Comparison of ENCODE assay signal across 15 cellular contexts in genomic region chr4:39337841-39338240, GRCh38. TPM values are rescaled to one million over a fixed set of nuclear protein-coding genes. Genes with fewer than 3 reads are reported as not detected.
DNase-seq lines count a peak whose midpoint lies in the region; ATAC-seq, FAIRE-seq and TF ChIP-seq lines count a peak whose summit lies in the region.
"Had no signal": no experiment of that assay in that cellular context is flagged by ENCODE, and none has a peak within 500 bp of the region (broad histone marks: within the 10 kb centered on the region; RNA-seq: fewer than 3 reads in every experiment).

No MANE protein-coding gene starts in this region.

- H4K5ac ChIP-seq in H9 (ENCODE audit: insufficient read length, low read depth, low read length): no peak overlapping the region

- no peak overlapping the region for H2AK5ac ChIP-seq in H9 (ENCODE audit: insufficient read length, low read length)

- WGBS in H9 (ENCODE audit: extremely low coverage, insufficient read length, low lambda C conversion rate): 100% methylated on average over 1 of the region's 4 CpGs
- 37% methylated on average over 4 of the region's 4 CpGs for WGBS in right lobe of liver (ENCODE audit: insufficient coverage, low coverage, low lambda C conversion rate, missing lambda C conversion rate)

- H3K9me3 Mint-ChIP-seq in H9: no peaks in the 10 kb centered on the region
- no peaks in the 10 kb centered on the region for H3K9me3 Mint-ChIP-seq in stimulated activated naive CD8-positive, alpha-beta T cell treated with anti-CD3 and anti-CD28 coated beads, Interleukin-15, amount 100 ng/mL, for 72 hours
- H3K9me3 Mint-ChIP-seq: CD14-positive monocyte; CD8-positive, alpha-beta T cell had no signal

- H2BK5ac ChIP-seq in H9 (ENCODE audit: insufficient read length, low read length): no peak overlapping the region

- H3K23me2 ChIP-seq in H9 (ENCODE audit: insufficient read length, low read depth, low read length, poor library complexity, severe bottlenecking): no peaks in the 10 kb centered on the region

- H3K14ac ChIP-seq in H9 (ENCODE audit: insufficient read depth, low read length): no peak overlapping the region

- no peak overlapping the region for H2BK12ac ChIP-seq in H9 (ENCODE audit: insufficient read length, low read depth, low read length)

- H3K4me3 Mint-ChIP-seq in H9: no peak overlapping the region
- no peak overlapping the region for H3K4me3 Mint-ChIP-seq in stimulated activated naive CD8-positive, alpha-beta T cell treated with anti-CD3 and anti-CD28 coated beads, Interleukin-15, amount 100 ng/mL, for 72 hours
- H3K4me3 Mint-ChIP-seq: CD14-positive monocyte; CD8-positive, alpha-beta T cell had no signal

- H3K79me1 ChIP-seq in H9 (ENCODE audit: insufficient read depth, low read depth, low read length, poor library complexity, severe bottlenecking): no peaks in the 10 kb centered on the region

- ATAC-seq in right lobe of liver (peak; percentile 55 to 72 (median 57)), GM21528 (IDR thresholded peaks at IDR 0.05; ENCODE audit: low FRiP score, unreplicated experiment) (no peak), GM18498 (IDR thresholded peaks at IDR 0.05; ENCODE audit: unreplicated experiment) (no peak)
- no peak for ATAC-seq in stimulated activated naive CD8-positive, alpha-beta T cell treated with anti-CD3 and anti-CD28 coated beads, Interleukin-15, amount 100 ng/mL, for 72 hours
- ATAC-seq: A549; CD8-positive, alpha-beta T cell had no signal

- no peak overlapping the region for H3K23ac ChIP-seq in H9 (ENCODE audit: insufficient read length, low read depth, low read length)

- FAIRE-seq in endometrium (lab: Jason Lieb, UNC): peak; percentile 12
- FAIRE-seq: A549, GM18507 had no signal

- H3K4me1 ChIP-seq in H9 (ENCODE audit: insufficient read depth, low read length) (no peaks in the 10 kb centered on the region), right lobe of liver (peaks cover 0 to 38% (median 7%) of the 10 kb centered on the region in 4 donors)

- no peak overlapping the region for H3K56ac ChIP-seq in H9 (ENCODE audit: insufficient read length, low read depth, low read length)

- H3K4me3 ChIP-seq in right lobe of liver: no peak overlapping the region
- H3K4me3 ChIP-seq: A549, GM23248 had no signal

- peak overlapping the region; percentile 31 for H3K27ac ChIP-seq in 22Rv1
- no peak overlapping the region for H3K27ac ChIP-seq in H9 (ENCODE audit: insufficient read length, low read depth, low read length)
- H3K27ac ChIP-seq in right lobe of liver: peak overlapping the region; percentile 32 to 88 (median 37)
- H3K27ac ChIP-seq: A549, GM23248 had no signal

- no peaks in the 10 kb centered on the region for H3K79me2 ChIP-seq in H9 (ENCODE audit: insufficient read depth, low read length)

- TF ChIP-seq CTCF in 22Rv1 (IDR thresholded peaks at IDR 0.05) (no peak), H9 (conservative IDR thresholded peaks at IDR 0.05) (no peak), right lobe of liver (IDR thresholded peaks at IDR 0.05) (no peak)

- H4K91ac ChIP-seq in H9 (ENCODE audit: insufficient read length, low read depth, low read length): no peak overlapping the region

- no peaks in the 10 kb centered on the region for H3K4me1 Mint-ChIP-seq in H9
- peaks cover 56% of the 10 kb centered on the region for H3K4me1 Mint-ChIP-seq in stimulated activated naive CD8-positive, alpha-beta T cell treated with anti-CD3 and anti-CD28 coated beads, Interleukin-15, amount 100 ng/mL, for 72 hours

- no peak overlapping the region for H2BK15ac ChIP-seq in H9 (ENCODE audit: low read depth, low read length)

- no peak overlapping the region for H3K4ac ChIP-seq in H9 (ENCODE audit: low read depth, low read length)

- no peaks in the 10 kb centered on the region for H3K36me3 ChIP-seq in right lobe of liver

- H3K18ac ChIP-seq in H9 (ENCODE audit: insufficient read length, low read depth, low read length): no peak overlapping the region

- intact Hi-C loops in right lobe of liver (cut with DNase I): no loop called here

- H4K8ac ChIP-seq in H9 (replicated peaks; ENCODE audit: insufficient read length, low read depth, low read length): no peak overlapping the region

- H2BK120ac ChIP-seq in H9 (ENCODE audit: low read depth, low read length, poor library complexity, severe bottlenecking): no peak overlapping the region

- H4K20me1 ChIP-seq in H9 (ENCODE audit: control insufficient read depth, insufficient read depth, insufficient read length): no peaks in the 10 kb centered on the region

- no peak overlapping the region for H2BK20ac ChIP-seq in H9 (ENCODE audit: low read depth, low read length, poor library complexity, severe bottlenecking)

- TF ChIP-seq POLR2A in right lobe of liver (IDR thresholded peaks at IDR 0.05): no peak

- no peaks in the 10 kb centered on the region for H3K27me3 ChIP-seq in H9 (ENCODE audit: insufficient read depth, low read length)
- no peaks in the 10 kb centered on the region for H3K27me3 ChIP-seq in right lobe of liver

- no peak overlapping the region for H3T11ph ChIP-seq in H9 (ENCODE audit: low read length)

- peaks cover 3 to 24% (median 19%) of the 10 kb centered on the region in 3 experiments; a peak in 6 of 7 replicates for H3K36me3 Mint-ChIP-seq in H9 (ENCODE audit: insufficient read depth in 1 of 3, low read depth in 3 of 3)

- H3K27me3 Mint-ChIP-seq in H9 (ENCODE audit: low read depth): no peaks in the 10 kb centered on the region
- H3K27me3 Mint-ChIP-seq in stimulated activated naive CD8-positive, alpha-beta T cell treated with anti-CD3 and anti-CD28 coated beads, Interleukin-15, amount 100 ng/mL, for 72 hours: no peaks in the 10 kb centered on the region

- H3K9me3 ChIP-seq in H9 (ENCODE audit: control insufficient read depth, low read depth, low read length): no peaks in the 10 kb centered on the region
- H3K9me3 ChIP-seq in right lobe of liver: no peaks in the 10 kb centered on the region
- H3K9me3 ChIP-seq: A549 had no signal

- no peak overlapping the region for H3K9ac ChIP-seq in H9 (ENCODE audit: extremely low read depth, insufficient read length, low read length)
- H3K9ac ChIP-seq: GM23248 had no signal

- no peak overlapping the region for H2AFZ ChIP-seq in H9 (ENCODE audit: low read length)
- H2AFZ ChIP-seq: GM23248 had no signal

- no peak overlapping the region for H3K4me2 ChIP-seq in H9 (ENCODE audit: insufficient read depth, insufficient read length, low read length)
- H3K4me2 ChIP-seq: A549 had no signal

- H3K27ac Mint-ChIP-seq in H9: peak overlapping the region in 2 of 3 experiments; percentile 24 to 32; a peak in 2 of 7 replicates
- no peak overlapping the region for H3K27ac Mint-ChIP-seq in stimulated activated naive CD8-positive, alpha-beta T cell treated with anti-CD3 and anti-CD28 coated beads, Interleukin-15, amount 100 ng/mL, for 72 hours
- H3K27ac Mint-ChIP-seq: CD14-positive monocyte; CD8-positive, alpha-beta T cell had no signal

- DNase-seq in H9 (no peak), right lobe of liver (no peak)
- no peak for DNase-seq in stimulated activated naive CD8-positive, alpha-beta T cell treated with anti-CD3 and anti-CD28 coated beads, Interleukin-15, amount 100 ng/mL, for 72 hours
- DNase-seq: CD8-positive, alpha-beta T cell; COR-L47; DMS 273 treated with DMSO at 0.1 percent for 48 hours; GM23248; H7 had no signal

RNA-seq across cellular contexts. Expression of gene RFC1, which starts 28.3 kb away (rescaled TPM):
- 56.8 and 61.1 TPM in 2 replicates for total RNA-seq in H9 (2021)
- total RNA-seq in right lobe of liver: 10 to 100 TPM; 17.5 to 29.7 (median 24.6) TPM

Comparison
In these comparisons a context has a peak if more than half of its experiments do, and no peak if none do; other contexts are left out.
1. H3K27ac Mint-ChIP-seq: peak in H9 (2 of 3); none in stimulated activated naive CD8-positive, alpha-beta T cell treated with anti-CD3 and anti-CD28 coated beads, Interleukin-15, amount 100 ng/mL, for 72 hours (0 of 2).
2. ATAC-seq: peak in right lobe of liver (4 of 4); none in GM21528 (single experiment), stimulated activated naive CD8-positive, alpha-beta T cell treated with anti-CD3 and anti-CD28 coated beads, Interleukin-15, amount 100 ng/mL, for 72 hours (single experiment) and GM18498 (single experiment).